9 cellular contexts compared by ENCODE assay signal in the genomic region with DNA sequence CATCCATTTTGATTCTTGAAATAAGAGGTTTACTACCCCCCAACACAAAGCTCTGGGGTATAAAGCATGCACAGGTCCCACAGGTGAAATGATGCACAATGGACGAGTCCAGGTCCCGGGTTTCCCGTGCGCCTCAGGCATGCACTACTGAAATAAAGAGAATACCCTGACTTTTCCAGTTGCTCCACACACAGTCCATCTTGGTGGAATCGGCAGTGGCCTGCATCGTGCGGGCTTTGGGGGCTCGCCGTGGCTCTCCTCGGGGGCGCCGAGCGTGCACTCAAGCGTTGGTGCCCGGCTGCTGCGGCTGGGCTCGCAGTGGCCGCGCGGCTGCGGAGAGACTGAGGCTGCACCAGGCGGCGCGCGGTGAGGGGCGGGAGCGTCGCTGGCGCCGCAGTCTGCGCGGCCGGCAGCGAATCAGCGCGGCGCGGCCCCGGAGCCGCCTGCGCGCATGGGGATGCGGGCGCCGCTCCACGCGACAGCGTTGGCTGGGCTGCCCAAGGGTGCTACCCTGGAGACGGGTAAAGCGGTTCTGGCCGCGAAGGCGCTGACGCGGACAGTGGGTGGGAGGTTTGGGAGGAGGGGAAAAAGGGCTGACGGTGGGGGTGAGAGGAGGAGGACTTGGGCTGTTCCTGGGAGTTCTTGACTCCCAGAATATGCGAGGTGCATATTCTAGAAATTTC. TPM values are rescaled to one million over a fixed set of nuclear protein-coding genes. Genes with fewer than 3 reads are reported as not detected.
A peak's percentile ranks its signal among the peaks of the same experiment; 100 is the strongest.
DNase-seq lines count a peak whose midpoint lies in the region; ATAC-seq, FAIRE-seq and TF ChIP-seq lines count a peak whose summit lies in the region.
"Had no signal": no experiment of that assay in that cellular context is flagged by ENCODE, and none has a peak within 500 bp of the region (broad histone marks: within the 10 kb centered on the region; RNA-seq: fewer than 3 reads in every experiment).

No MANE protein-coding gene starts in this region.

- CTCF ChIA-PET in endothelial cell of umbilical vein (lab: Charles Lee): no interaction called here

- H3K27me3 ChIP-seq in endothelial cell of umbilical vein (ENCODE audit: control insufficient read depth in 2 of 2, insufficient read depth in 2 of 2, low read length in 2 of 2) (peaks cover 16 to 47% of the 10 kb centered on the region in 2 experiments), osteoblast (ENCODE audit: insufficient read depth, low read length) (peaks cover 22% of the 10 kb centered on the region)

- no peak overlapping the region for H3K9ac ChIP-seq in endothelial cell of umbilical vein (replicated peaks; ENCODE audit: extremely low read depth, insufficient read depth, low read length)

- H3K79me2 ChIP-seq in endothelial cell of umbilical vein (ENCODE audit: control insufficient read depth, insufficient read depth, low read length) (no peaks in the 10 kb centered on the region), osteoblast (ENCODE audit: insufficient read depth, low read length) (no peaks in the 10 kb centered on the region)

- ATAC-seq in GM18909 (IDR thresholded peaks at IDR 0.05; ENCODE audit: poor library complexity, unreplicated experiment) (peak; percentile 43), GM21390 (IDR thresholded peaks at IDR 0.05; ENCODE audit: unreplicated experiment) (no peak)

- H3K4me3 ChIP-seq in endothelial cell of umbilical vein (replicated peaks in 1 of 3; ENCODE audit: insufficient read depth in 1 of 3, low read depth in 1 of 3, low read length in 3 of 3): no peak overlapping the region
- peak overlapping the region; percentile 46 for H3K4me3 ChIP-seq in osteoblast (ENCODE audit: insufficient read depth, low read length)

- intact Hi-C loops in endothelial cell of umbilical vein (cut with micrococcal nuclease): no loop called here

- no peaks in the 10 kb centered on the region for H3K4me1 ChIP-seq in endothelial cell of umbilical vein (ENCODE audit: control insufficient read depth, extremely low read depth, insufficient read depth, low read length)
- H3K4me1 ChIP-seq in osteoblast (ENCODE audit: insufficient read depth, low read length): no peaks in the 10 kb centered on the region

- TF ChIP-seq CTCF in endothelial cell of umbilical vein (IDR thresholded peaks at IDR 0.05; ENCODE audit: extremely low read depth in 1 of 2, insufficient read depth in 1 of 2, low read depth in 1 of 2, low read length in 2 of 2): no peak
- TF ChIP-seq CTCF in osteoblast (IDR thresholded peaks at IDR 0.05; ENCODE audit: extremely low read depth, low read depth, low read length): no peak

- H3K9me3 ChIP-seq in endothelial cell of umbilical vein (replicated peaks; ENCODE audit: control insufficient read depth, insufficient read depth, low read length) (no peaks in the 10 kb centered on the region), osteoblast (ENCODE audit: low read depth, low read length) (no peaks in the 10 kb centered on the region)

- POLR2A ChIA-PET in endothelial cell of umbilical vein (lab: Charles Lee): no interaction called here

- H3K36me3 ChIP-seq in endothelial cell of umbilical vein (ENCODE audit: control insufficient read depth in 2 of 2, extremely low read depth in 1 of 2, insufficient read depth in 2 of 2, low read length in 2 of 2): no peaks in the 10 kb centered on the region
- H3K36me3 ChIP-seq in osteoblast (ENCODE audit: insufficient read depth, low read length): no peaks in the 10 kb centered on the region

- H2AFZ ChIP-seq in endothelial cell of umbilical vein (ENCODE audit: low read depth, low read length) (peak overlapping the region; percentile 44), osteoblast (ENCODE audit: low read length) (peak overlapping the region; percentile 42)

- peak; percentile 56 to 83 for DNase-seq in NCI-H524 (lab: John Stamatoyannopoulos, UW)
- DNase-seq in endothelial cell of umbilical vein (ENCODE audit: low read depth, low spot score): no peak
- DNase-seq in osteoblast (ENCODE audit: insufficient read length, low spot score, missing footprints): peak; percentile 69
- DNase-seq in GF-D8 (lab: John Stamatoyannopoulos, UW): no peak
- no peak for DNase-seq in NCI-H226
- DNase-seq in HT-29 (ENCODE audit: low spot score): no peak

- no peak overlapping the region for H3K4me2 ChIP-seq in endothelial cell of umbilical vein (ENCODE audit: insufficient read depth, low read length)
- peak overlapping the region; percentile 45 for H3K4me2 ChIP-seq in osteoblast (ENCODE audit: insufficient read depth, low read length)

- H4K20me1 ChIP-seq in endothelial cell of umbilical vein (replicated peaks; ENCODE audit: control insufficient read depth, extremely low read depth, insufficient read depth, low read length) (no peaks in the 10 kb centered on the region), osteoblast (ENCODE audit: insufficient read depth, low read length) (no peaks in the 10 kb centered on the region)

- TF ChIP-seq POLR2A in endothelial cell of umbilical vein (IDR thresholded peaks at IDR 0.05; ENCODE audit: low read depth, low read length): no peak

- BruUV-seq in endothelial cell of umbilical vein (replicated peaks; lab: Mats Ljungman, UMichigan): no TSS peak

- no peak for FAIRE-seq in endothelial cell of umbilical vein (lab: Jason Lieb, UNC)
- FAIRE-seq: endometrium had no signal

- H3K9me1 ChIP-seq in endothelial cell of umbilical vein (replicated peaks; ENCODE audit: control insufficient read depth, extremely low read depth, insufficient read depth, low read length): no peaks in the 10 kb centered on the region

- dilution Hi-C loops in endothelial cell of umbilical vein (cut with MboI; ENCODE audit: extremely low pct_ligation_motif_present, low sequenced_read_pairs): no loop called here

- no peak overlapping the region for H3K27ac ChIP-seq in endothelial cell of umbilical vein (ENCODE audit: insufficient read depth, low read depth, low read length)
- H3K27ac ChIP-seq in osteoblast (ENCODE audit: low read depth, low read length): no peak overlapping the region

TF ChIP-seq in endothelial cell of umbilical vein, 7 proteins besides CTCF, POLR2A, EP300 and RAD21:
- TF ChIP-seq MYC (IDR thresholded peaks at IDR 0.05; ENCODE audit: low read depth, low read length) (no peak), EZH2 (IDR thresholded peaks at IDR 0.05; ENCODE audit: borderline replicate concordance, low read depth, low read length, severe bottlenecking) (peak; percentile 31)
TF ChIP-seq in endothelial cell of umbilical vein: peak in this region for 1.

RNA-seq across cellular contexts. Expression of gene CCDC175, which starts 53.8 kb away (rescaled TPM):
- not detected in 2 replicates for total RNA-seq in endothelial cell of umbilical vein
- not detected in 2 replicates for polyA plus RNA-seq in endothelial cell of umbilical vein
- polyA plus RNA-seq in endothelial cell of umbilical vein (2011; cell fraction: cytosol; rRNA removed): not detected in 2 replicates
- polyA plus RNA-seq in endothelial cell of umbilical vein (2011; cell fraction: nucleus; rRNA removed): not detected in 2 replicates
- polyA plus RNA-seq in endothelial cell of umbilical vein (2012): not detected in 2 replicates
- polyA minus RNA-seq in endothelial cell of umbilical vein: not detected in 2 replicates
- not detected for polyA minus RNA-seq in endothelial cell of umbilical vein (2011; cell fraction: cytosol; rRNA and poly(A)+ RNA removed)
- not detected in 2 replicates for polyA minus RNA-seq in endothelial cell of umbilical vein (2011; cell fraction: nucleus; rRNA and poly(A)+ RNA removed)
- total RNA-seq in osteoblast: not detected in 2 replicates
- total RNA-seq in HT-29 (2014; rRNA removed; shearing (Covaris generic)): 0.34 TPM in 1 of 2 replicates, not detected in the other

Comparison
In these comparisons a context has a peak if more than half of its experiments do, and no peak if none do; other contexts are left out.
1. DNase-seq: peak in NCI-H524 (2 of 2) and osteoblast (single experiment); none in endothelial cell of umbilical vein (single experiment), GF-D8 (single experiment), NCI-H226 (single experiment) and HT-29 (single experiment).